Comparison of ENCODE assay signal across 14 cellular contexts in the genomic region with DNA sequence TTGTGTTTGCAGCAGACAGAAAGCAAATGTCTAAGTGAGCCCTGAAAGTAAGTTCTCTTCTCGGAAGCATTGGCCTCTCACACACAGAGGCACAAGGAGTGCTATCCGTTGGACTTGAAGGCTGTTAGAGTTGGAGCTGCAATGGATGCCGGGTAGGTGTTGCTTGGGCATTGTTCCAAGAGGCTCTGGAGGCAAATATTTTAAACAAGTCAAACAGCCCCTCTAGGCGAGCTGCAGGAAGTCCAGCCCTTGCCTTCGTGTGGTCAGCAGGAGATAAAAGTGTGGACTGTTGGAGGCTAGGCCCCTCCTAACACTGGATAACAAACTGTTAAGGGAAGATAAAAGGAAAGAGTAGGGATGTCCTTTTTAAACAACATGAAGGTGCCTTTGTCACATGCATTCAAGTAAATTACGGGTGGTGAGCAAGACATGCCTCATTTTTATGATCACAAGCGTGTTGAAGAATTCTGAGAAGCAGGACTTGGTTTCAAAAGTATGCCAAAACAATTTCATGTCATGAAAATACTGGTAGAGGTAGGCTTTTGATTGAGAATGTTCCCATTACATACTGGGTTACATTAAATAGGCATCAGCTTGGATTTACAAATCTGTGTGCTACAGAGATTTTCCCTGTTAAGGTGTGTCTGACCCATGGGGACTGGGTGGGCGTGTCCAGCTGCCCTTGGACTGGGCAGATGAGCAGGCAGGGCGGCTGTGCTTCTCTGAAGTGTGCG. TPM values are rescaled to one million over a fixed set of nuclear protein-coding genes. Genes with fewer than 3 reads are reported as not detected.
A peak's percentile ranks its signal among the peaks of the same experiment; 100 is the strongest.
DNase-seq lines count a peak whose midpoint lies in the region; ATAC-seq, FAIRE-seq and TF ChIP-seq lines count a peak whose summit lies in the region.
"Had no signal": no experiment of that assay in that cellular context is flagged by ENCODE, and none has a peak within 500 bp of the region (broad histone marks: within the 10 kb centered on the region; RNA-seq: fewer than 3 reads in every experiment).

No MANE protein-coding gene starts in this region.

- H3K27me3 ChIP-seq in BLaER1 treated with 17β-estradiol and CSF1 and Interleukin-3, amounts not matched to agents 10 nM and 100 nM: no peaks in the 10 kb centered on the region
- H3K27me3 ChIP-seq in H1 (replicated peaks in 1 of 4; ENCODE audit: control insufficient read depth in 3 of 4, extremely low read depth in 1 of 4, insufficient read depth in 3 of 4, low read length in 3 of 4): no peaks in the 10 kb centered on the region

- no peak for FAIRE-seq in H1 (lab: Jason Lieb, UNC)

- H2BK20ac ChIP-seq in H1 (ENCODE audit: low read length): peak overlapping the region; percentile 55; the same call in 1 of the 2 replicates

- peak overlapping the region in 8 of 11 experiments; percentile 1 to 53 (median 18); a peak in 8 of 22 replicates for H3K9ac ChIP-seq in BLaER1 treated with 17β-estradiol and CSF1 and Interleukin-3, amounts not matched to agents 10 nM and 100 nM
- no peak overlapping the region for H3K9ac ChIP-seq in H1 (replicated peaks in 1 of 4; ENCODE audit: extremely low read depth in 1 of 4, low read depth in 3 of 4, low read length in 3 of 4)

- peak overlapping the region in 10 of 11 experiments; percentile 16 to 59 (median 44); a peak in 14 of 22 replicates for H3K27ac ChIP-seq in BLaER1 treated with 17β-estradiol and CSF1 and Interleukin-3, amounts not matched to agents 10 nM and 100 nM
- H3K27ac ChIP-seq in H1 (ENCODE audit: low read depth, low read length): no peak overlapping the region
- H3K27ac ChIP-seq: thoracic aorta had no signal

- no peak for ATAC-seq in naive B cell (ENCODE audit: low read depth in 2 of 2)
- ATAC-seq in GM21723 (IDR thresholded peaks at IDR 0.05; ENCODE audit: unreplicated experiment): no peak
- ATAC-seq in GM18517 (IDR thresholded peaks at IDR 0.05; ENCODE audit: unreplicated experiment): no peak

- H3K36me3 Mint-ChIP-seq in naive B cell: no peaks in the 10 kb centered on the region

- H3K23me2 ChIP-seq in H1 (ENCODE audit: low read depth, low read length): no peaks in the 10 kb centered on the region; the same call in 1 of the 2 replicates

- no peak overlapping the region for H4K91ac ChIP-seq in H1 (replicated peaks; ENCODE audit: insufficient read length, low read length)

- H2BK5ac ChIP-seq in H1 (ENCODE audit: low read depth, low read length): no peak overlapping the region

- no peak overlapping the region for H2BK120ac ChIP-seq in H1 (replicated peaks; ENCODE audit: low read depth, low read length)

- H3K14ac ChIP-seq in H1 (ENCODE audit: insufficient read length): no peak overlapping the region

- peak overlapping the region; percentile 75; the same call in 1 of the 2 replicates for H2BK12ac ChIP-seq in H1 (ENCODE audit: low read depth, low read length)

- no peak overlapping the region for H3K56ac ChIP-seq in H1 (replicated peaks; ENCODE audit: insufficient read length, low read depth, low read length)

- H2AK5ac ChIP-seq in H1 (ENCODE audit: low read depth, low read length): no peak overlapping the region

- no peak for TF ChIP-seq POLR2A in NB4 (IDR thresholded peaks at IDR 0.05; ENCODE audit: extremely low read depth, insufficient read length)
- no peak for TF ChIP-seq POLR2A in H1 (IDR thresholded peaks at IDR 0.05; ENCODE audit: control extremely low read depth in 1 of 2, low read depth in 2 of 2, low read length in 2 of 2)

- POLR2A ChIA-PET in H1 (lab: Charles Lee; ENCODE audit: partially characterized antibody): interaction anchor here (1.2 kb wide), 1 partner anchor 9 kb away, joined by 3 read pairs; no protein-coding TSS in a partner anchor

- H3K9me3 Mint-ChIP-seq in naive B cell: no peaks in the 10 kb centered on the region
- H3K9me3 Mint-ChIP-seq: activated B cell treated with CpG ODN at 0.5 μM for 24 hours had no signal

- H3K4me1 Mint-ChIP-seq in naive B cell: peaks cover 62 to 84% (median 65%) of the 10 kb centered on the region in 3 donors

- H3K9me3 ChIP-seq in BLaER1 treated with 17β-estradiol and CSF1 and Interleukin-3, amounts not matched to agents 10 nM and 100 nM (replicated peaks in 1 of 11): no peaks in the 10 kb centered on the region
- H3K9me3 ChIP-seq in H1 (ENCODE audit: insufficient read depth in 2 of 2, low read depth in 1 of 2, low read length in 1 of 2): no peaks in the 10 kb centered on the region
- H3K9me3 ChIP-seq: thoracic aorta had no signal

- TF ChIP-seq EP300 in H1 (IDR thresholded peaks at IDR 0.05; ENCODE audit: borderline replicate concordance in 1 of 2, low read depth in 2 of 2, low read length in 2 of 2): no peak

- CTCF ChIA-PET in H1 (lab: Charles Lee; ENCODE audit: partially characterized antibody): interaction anchor here (1.0 to 2.5 kb wide), 5 partner anchors 10 to 74 kb away, joined by 4 to 9 read pairs (median 5); no protein-coding TSS in a partner anchor

- H2AFZ ChIP-seq in H1 (ENCODE audit: low read length): no peak overlapping the region

- H3K23ac ChIP-seq in H1 (ENCODE audit: insufficient read length): no peak overlapping the region

- peaks cover 94 to 100% (median 95%) of the 10 kb centered on the region in 10 experiments for H3K4me1 ChIP-seq in BLaER1 treated with 17β-estradiol and CSF1 and Interleukin-3, amounts not matched to agents 10 nM and 100 nM
- peaks cover 0 to 26% (median 23%) of the 10 kb centered on the region in 4 experiments; a peak in 6 of 7 replicates for H3K4me1 ChIP-seq in H1 (replicated peaks in 1 of 4; ENCODE audit: control insufficient read depth in 3 of 4, insufficient read depth in 4 of 4, low read length in 3 of 4)

- peak overlapping the region; percentile 67 to 89 (median 85) for H3K4me2 ChIP-seq in BLaER1 treated with 17β-estradiol and CSF1 and Interleukin-3, amounts not matched to agents 10 nM and 100 nM
- 0 out of 4 replicates have a peak overlapping the region, but pooled peaks have one; percentile 10 to 39 for H3K4me2 ChIP-seq in H1 (ENCODE audit: insufficient read depth in 1 of 2, low read depth in 2 of 2, low read length in 2 of 2)

- no peak overlapping the region for H3K4ac ChIP-seq in H1 (replicated peaks; ENCODE audit: insufficient read length, low read depth, low read length)

- H4K5ac ChIP-seq in H1 (ENCODE audit: insufficient read length, low read depth, low read length): no peak overlapping the region

- peak overlapping the region; percentile 43 to 92 (median 77) for H3K27ac Mint-ChIP-seq in naive B cell
- H3K27ac Mint-ChIP-seq: activated B cell treated with CpG ODN at 0.5 μM for 24 hours had no signal

- H4K8ac ChIP-seq in H1 (ENCODE audit: extremely low read depth, insufficient read depth, low read length): no peak overlapping the region

- H3K36me3 ChIP-seq in BLaER1 treated with 17β-estradiol and CSF1 and Interleukin-3, amounts not matched to agents 10 nM and 100 nM: peaks cover 0 to 50% (median 15%) of the 10 kb centered on the region in 11 experiments; a peak in 16 of 22 replicates
- no peaks in the 10 kb centered on the region for H3K36me3 ChIP-seq in H1 (ENCODE audit: control insufficient read depth in 2 of 4, insufficient read depth in 4 of 4, low read length in 3 of 4)
- H3K36me3 ChIP-seq: thoracic aorta had no signal

- no peak overlapping the region for H3K4me3 ChIP-seq in BLaER1 treated with 17β-estradiol and CSF1 and Interleukin-3, amounts not matched to agents 10 nM and 100 nM
- H3K4me3 ChIP-seq in NB4 (ENCODE audit: low read depth, low read length) (peak overlapping the region; percentile 17), H1 (ENCODE audit: extremely low read depth in 1 of 4, insufficient read depth in 2 of 4, low read depth in 3 of 4, low read length in 4 of 4) (no peak overlapping the region)
- H3K4me3 ChIP-seq: lung, thoracic aorta had no signal

- peaks cover 9% of the 10 kb centered on the region for H3K79me1 ChIP-seq in H1 (ENCODE audit: low read depth, low read length)

- no peaks in the 10 kb centered on the region for H3K27me3 Mint-ChIP-seq in naive B cell
- H3K27me3 Mint-ChIP-seq: activated B cell treated with CpG ODN at 0.5 μM for 24 hours had no signal

- H2BK15ac ChIP-seq in H1 (ENCODE audit: low read length): no peak overlapping the region

- TF ChIP-seq CTCF in NB4 (IDR thresholded peaks at IDR 0.05; ENCODE audit: low read depth, low read length) (no peak), H1 (IDR thresholded peaks at IDR 0.05; ENCODE audit: control extremely low read depth in 1 of 3, insufficient read depth in 1 of 3, low read depth in 1 of 3, low read length in 3 of 3) (no peak)

- peaks cover 0 to 69% of the 10 kb centered on the region in 2 experiments; a peak in 3 of 4 replicates for H3K79me2 ChIP-seq in H1 (ENCODE audit: control insufficient read depth in 1 of 2, insufficient read depth in 2 of 2, low read length in 2 of 2)

- H3K4me3 Mint-ChIP-seq in naive B cell: peak overlapping the region in 6 of 8 donors; percentile 15 to 64 (median 30)
- H3K4me3 Mint-ChIP-seq: activated B cell treated with CpG ODN at 0.5 μM for 24 hours had no signal

- DNase-seq in NB4 (ENCODE audit: low read depth) (no peak), H1 (ENCODE audit: low read depth in 1 of 2, low spot score in 2 of 2) (no peak), naive B cell (no peak), DMS153 treated with DMSO at 0.1 percent for 48 hours (lab: John Stamatoyannopoulos, UW; ENCODE audit: unreplicated experiment) (no peak), T-helper 2 cell (no peak)
- DNase-seq: activated B cell treated with CpG ODN at 0.5 μM for 24 hours; activated naive CD4-positive, alpha-beta T cell treated with Interleukin-2 at 50 U/mL for 16 hours; DMS153; NCI-H510A treated with DMSO at 0.1 percent for 48 hours had no signal

- H4K20me1 ChIP-seq in BLaER1 treated with 17β-estradiol and CSF1 and Interleukin-3, amounts not matched to agents 10 nM and 100 nM: peaks cover 58 to 100% (median 100%) of the 10 kb centered on the region in 11 experiments
- H4K20me1 ChIP-seq in H1 (replicated peaks in 1 of 2; ENCODE audit: control insufficient read depth in 1 of 2, insufficient read depth in 2 of 2, low read length in 2 of 2): peaks cover 4 to 5% of the 10 kb centered on the region in 2 experiments

- H3K18ac ChIP-seq in H1 (ENCODE audit: extremely low read depth, low read length): no peak overlapping the region

- 86% methylated on average over 10 of the region's 10 CpGs; no CpG with 5 or more reads in 1 of the 2 experiments for WGBS in H1 (ENCODE audit: extremely low coverage in 1 of 2, insufficient coverage in 1 of 2, insufficient read length in 1 of 2, insufficient replicate concordance in 2 of 2, low coverage in 1 of 2, low lambda C conversion rate in 2 of 2, missing lambda C conversion rate in 1 of 2), 2 experiments

- no peak for TF ChIP-seq RAD21 in H1 (IDR thresholded peaks at IDR 0.05 in 1 of 2, conservative IDR thresholded peaks at IDR 0.05 in 1 of 2; ENCODE audit: low read depth in 2 of 2, low read length in 2 of 2)

RNA-seq across cellular contexts. Expression of a gene that starts 57.4 kb away (rescaled TPM):
- 30.9 and 34.7 TPM in 2 replicates for total RNA-seq in H1 (2021; fragmentation: NEBNext Ultra II Directional; extraction: Animal tissue kit (Norgen Biotek cat#: 25700))
- polyA plus RNA-seq in H1 (2011; rRNA removed): 3.9 and 5.6 TPM in 2 replicates
- polyA plus RNA-seq in H1 (2011; cell fraction: cytosol; rRNA removed): 3.5 TPM
- 13.6 TPM for polyA plus RNA-seq in H1 (2011; cell fraction: nucleus; rRNA removed)
- polyA plus RNA-seq in H1 (2012, experiment 1 of 2): 11.3 to 15.9 TPM (median 12.9 TPM) in 4 replicates
- polyA plus RNA-seq in H1 (2012, experiment 2 of 2): 5.0 TPM
- polyA plus RNA-seq in H1 (2013, experiment 1 of 2): 10.9 TPM
- polyA plus RNA-seq in H1 (2013, experiment 2 of 2): 10.1 TPM
- 19.3 and 22.7 TPM in 2 replicates for polyA minus RNA-seq in H1 (2011; rRNA and poly(A)+ RNA removed)
- polyA minus RNA-seq in H1 (2011; cell fraction: cytosol; rRNA and poly(A)+ RNA removed): 17.1 TPM
- polyA minus RNA-seq in H1 (2011; cell fraction: nucleus; rRNA and poly(A)+ RNA removed): 21.1 TPM
- polyA plus RNA-seq in naive B cell (ENCODE audit: low read depth in 6 of 6): 1 to 10 TPM; 1.5 to 9.9 (median 5.2) TPM

Comparison
In these comparisons a context has a peak if more than half of its experiments do, and no peak if none do; other contexts are left out.
1. H3K9ac ChIP-seq: peak in BLaER1 treated with 17β-estradiol and CSF1 and Interleukin-3, amounts not matched to agents 10 nM and 100 nM (8 of 11); none in H1 (0 of 4).